29 cellular contexts compared by ENCODE assay signal in the genomic region with DNA sequence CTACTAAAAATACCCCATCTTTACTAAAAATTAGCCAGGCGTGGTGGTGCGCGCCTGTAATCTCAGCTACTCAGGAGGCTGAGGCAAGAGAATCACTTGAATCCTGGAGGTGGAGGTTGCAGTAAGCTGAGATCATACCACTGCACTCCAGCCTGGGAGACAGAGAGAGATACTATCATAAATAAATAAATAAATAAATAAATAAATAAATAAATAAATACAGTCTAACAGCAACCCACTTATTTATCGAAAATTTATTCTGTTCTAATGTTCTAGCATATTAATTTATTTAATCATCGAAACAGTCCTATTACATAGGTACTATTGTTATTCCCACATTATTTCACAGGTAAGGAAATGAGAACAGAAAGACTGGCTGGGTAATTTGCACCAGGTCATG. TPM values are rescaled to one million over a fixed set of nuclear protein-coding genes. Genes with fewer than 3 reads are reported as not detected.
"Had no signal": no experiment of that assay in that cellular context is flagged by ENCODE, and none has a peak within 500 bp of the region (broad histone marks: within the 10 kb centered on the region; RNA-seq: fewer than 3 reads in every experiment).

No MANE protein-coding gene starts in this region.

- DNase-seq: colonic mucosa; cortex of kidney; dermis blood vessel endothelial cell; dorsolateral prefrontal cortex; effector CD4-positive, alpha-beta T cell; effector CD8-positive, alpha-beta T cell; effector memory CD4-positive, alpha-beta T cell; effector memory CD8-positive, alpha-beta T cell; endodermal cell; erythroblast; esophagus squamous epithelium; foreskin fibroblast; foreskin keratinocyte; foreskin melanocyte; gastrocnemius medialis; glutamatergic neuron; head of caudate nucleus; heart left ventricle; heart right ventricle had no signal

- H3K4me2 ChIP-seq: hepatocyte had no signal

- H3K4me3 ChIP-seq: colonic mucosa, coronary artery, dorsolateral prefrontal cortex, esophagus muscularis mucosa, esophagus squamous epithelium, gastrocnemius medialis, gastroesophageal sphincter, heart left ventricle, heart right ventricle, hepatocyte had no signal

- H3K4me1 ChIP-seq: colonic mucosa, foreskin keratinocyte, gastrocnemius medialis had no signal

- H3K9me3 ChIP-seq: colonic mucosa had no signal

- H3K36me3 ChIP-seq: colonic mucosa had no signal

- FAIRE-seq: colon, endometrium, endothelial cell of umbilical vein, frontal cortex had no signal

- ATAC-seq: effector memory CD8-positive, alpha-beta T cell; esophagus mucosa; foreskin keratinocyte; gastrocnemius medialis; gastroesophageal sphincter; heart left ventricle; heart right ventricle had no signal

- H3K27ac ChIP-seq: colonic mucosa, coronary artery, dorsolateral prefrontal cortex, epithelial cell of prostate, esophagus muscularis mucosa, esophagus squamous epithelium, foreskin keratinocyte, gastrocnemius medialis, gastroesophageal sphincter, heart left ventricle, heart right ventricle, hepatocyte had no signal

RNA-seq across cellular contexts. Expression of gene TXK, which starts 18.2 kb away (rescaled TPM):
- polyA plus RNA-seq: foreskin keratinocyte had no signal
